In the genomic region with DNA sequence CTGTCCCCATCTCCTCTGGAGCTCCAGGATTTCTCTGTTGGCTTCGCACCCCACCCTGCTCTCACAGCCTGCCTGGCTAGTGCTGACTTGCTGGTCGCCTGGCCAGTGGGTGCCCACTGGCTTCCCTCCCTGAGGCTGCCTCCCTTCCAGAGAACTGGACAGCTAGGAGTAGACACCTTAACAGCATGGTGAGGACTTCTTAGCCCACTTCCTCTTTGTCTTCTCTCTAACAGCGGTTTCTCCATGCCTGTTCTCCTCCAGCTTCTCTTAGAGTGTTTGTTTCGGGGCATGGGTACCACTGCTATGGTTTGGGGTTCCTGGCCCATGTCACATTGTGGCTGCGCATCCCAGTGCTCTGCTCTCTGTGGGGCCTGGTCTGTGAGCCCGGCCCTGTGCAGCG, we compare ENCODE assay signal across 20 cellular contexts. TPM values are rescaled to one million over a fixed set of nuclear protein-coding genes. Genes with fewer than 3 reads are reported as not detected.
DNase-seq lines count a peak whose midpoint lies in the region; ATAC-seq and TF ChIP-seq lines count a peak whose summit lies in the region.
"Had no signal": no experiment of that assay in that cellular context is flagged by ENCODE, and none has a peak within 500 bp of the region (broad histone marks: within the 10 kb centered on the region; RNA-seq: fewer than 3 reads in every experiment).

No MANE protein-coding gene starts in this region.

- TF ChIP-seq CTCF in ascending aorta (IDR thresholded peaks at IDR 0.05) = no peak

- H3K9me3 Mint-ChIP-seq in naive B cell = peaks cover 0 to 2% (median 0%) of the 10 kb centered on the region in 7 donors
- H3K9me3 Mint-ChIP-seq: T-cell had no signal

- peak overlapping the region in 3 of 8 donors; percentile 15 to 47 (median 47) for H3K4me3 Mint-ChIP-seq in naive B cell
- H3K4me3 Mint-ChIP-seq: T-cell had no signal

- intact Hi-C loops in ascending aorta (cut with DNase I) = no loop called here

- peaks cover 0 to 18% of the 10 kb centered on the region in 2 donors for H3K4me1 ChIP-seq in ascending aorta

- H3K4me1 Mint-ChIP-seq in naive B cell = peaks cover 41 to 88% (median 56%) of the 10 kb centered on the region in 3 donors

- H3K27ac Mint-ChIP-seq in naive B cell = peak overlapping the region in 4 of 6 donors; percentile 3 to 82 (median 58)
- H3K27ac Mint-ChIP-seq: T-cell had no signal

- peaks cover 7 to 24% of the 10 kb centered on the region in 2 donors for H3K36me3 ChIP-seq in ascending aorta

- no peaks in the 10 kb centered on the region for H3K9me3 ChIP-seq in ascending aorta

- no peak overlapping the region for H3K4me3 ChIP-seq in ascending aorta

- H3K36me3 Mint-ChIP-seq in naive B cell = peaks cover 30 to 32% of the 10 kb centered on the region in 2 donors
- H3K36me3 Mint-ChIP-seq: T-cell had no signal

- no peaks in the 10 kb centered on the region for H3K27me3 Mint-ChIP-seq in naive B cell

- no peaks in the 10 kb centered on the region for H3K27me3 ChIP-seq in ascending aorta

- peak overlapping the region; percentile 25 to 54 for H3K27ac ChIP-seq in ascending aorta
- H3K27ac ChIP-seq: C4-2B had no signal

- DNase-seq in MV-4-11 (lab: John Stamatoyannopoulos, UW) (peak; percentile 21), ascending aorta (ENCODE audit: low spot score in 2 of 2) (no peak), naive B cell (no peak), NOMO-1 (lab: John Stamatoyannopoulos, UW; ENCODE audit: unreplicated experiment in 2 of 2) (no peak), NCI-H1930 (lab: John Stamatoyannopoulos, UW) (no peak)
- no peak for DNase-seq in activated CD4-positive, alpha-beta T cell treated with anti-CD3 and anti-CD28 coated beads, Interleukin-2, amount 50 U/mL, for 4 hours
- DNase-seq: ACHN, DMS79 treated with DMSO at 0.1 percent for 48 hours, GOT3, KG1, NCI-H1048, NCI-H1436 treated with DMSO at 0.1 percent for 48 hours, NCI-H2081, NCI-H446 treated with DMSO at 0.1 percent for 48 hours, SHP77 treated with DMSO at 0.1 percent for 48 hours, SK-N-SH, T-cell had no signal

- ATAC-seq in naive B cell (ENCODE audit: low read depth in 2 of 2) = no peak
- ATAC-seq in HG02840 (IDR thresholded peaks at IDR 0.05; ENCODE audit: low FRiP score, unreplicated experiment) = no peak
- ATAC-seq: HepG2, T-cell had no signal

RNA-seq across cellular contexts. Expression of a gene that starts 37.1 kb away (rescaled TPM):
- total RNA-seq in ascending aorta = 161 TPM
- 10 to 100 TPM in 3 of 6 donors, 1 to 10 TPM in 3; 4.5 to 13.4 (median 8.9) TPM for polyA plus RNA-seq in naive B cell (ENCODE audit: low read depth in 6 of 6)
- total RNA-seq: HepG2 had no signal
- polyA plus RNA-seq: HepG2 had no signal
